Comparison of ENCODE assay signal across 16 cellular contexts in the genomic region with DNA sequence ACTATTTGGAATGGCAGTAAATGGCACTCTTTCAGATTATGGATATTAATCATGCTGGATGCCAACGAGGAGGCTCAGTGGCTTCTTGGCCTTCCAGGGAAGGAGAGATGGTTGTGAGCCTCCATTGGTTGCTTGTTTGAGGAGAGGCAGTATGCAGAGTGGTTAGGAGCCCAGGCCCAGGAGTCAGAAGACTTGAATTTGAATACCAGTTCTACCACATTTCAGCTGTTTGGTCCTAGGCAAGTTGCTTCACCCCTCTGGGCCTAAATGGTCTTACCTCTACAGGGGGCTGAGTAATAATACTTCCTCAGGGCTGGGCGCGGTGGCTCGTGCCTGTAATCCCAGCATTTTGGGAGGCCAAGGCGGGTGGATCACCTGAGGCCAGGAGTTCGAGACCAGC.
"Had no signal": no experiment of that assay in that cellular context is flagged by ENCODE, and none has a peak within 500 bp of the region (broad histone marks: within the 10 kb centered on the region; RNA-seq: fewer than 3 reads in every experiment).

No MANE protein-coding gene starts in this region.

- DNase-seq: activated CD4-positive, alpha-beta T cell treated with anti-CD3 and anti-CD28 coated beads for 1 hour; activated CD4-positive, alpha-beta T cell treated with anti-CD3 and anti-CD28 coated beads, Interleukin-2, amount 50 U/mL, for 48 hours; activated naive CD4-positive, alpha-beta T cell treated with anti-CD3 and anti-CD28 coated beads for 36 hours; activated naive CD8-positive, alpha-beta T cell treated with anti-CD3 and anti-CD28 coated beads, Interleukin-2, amount 50 U/mL, for 24 hours; erythroblast; hippocampal formation; midbrain; stimulated activated CD4-positive, alpha-beta T cell treated with anti-CD3 and anti-CD28 coated beads, Interleukin-4, amount 100 ng/mL, for 24 hours; stimulated activated naive CD4-positive, alpha-beta T cell; T-cell; T-helper 9 cell had no signal

- ATAC-seq: activated naive CD8-positive, alpha-beta T cell treated with anti-CD3 and anti-CD28 coated beads, Interleukin-2, amount 50 U/mL, for 24 hours; activated T-helper 17 cell treated with anti-CD3 and anti-CD28 coated beads, Interleukin-2, amount 50 U/mL, for 72 hours; pancreas; T-cell had no signal

- H3K4me3 ChIP-seq: breast epithelium, dorsolateral prefrontal cortex, pancreas, transverse colon had no signal

- H3K9me3 ChIP-seq: breast epithelium, pancreas, transverse colon had no signal

- H3K27me3 ChIP-seq: breast epithelium, dorsolateral prefrontal cortex, pancreas, transverse colon had no signal

- H3K36me3 ChIP-seq: breast epithelium, pancreas, transverse colon had no signal

- H3K4me1 ChIP-seq: pancreas had no signal

- H3K27ac ChIP-seq: pancreas, transverse colon had no signal
